ENCODE assay signal across 19 cellular contexts in the genomic region with DNA sequence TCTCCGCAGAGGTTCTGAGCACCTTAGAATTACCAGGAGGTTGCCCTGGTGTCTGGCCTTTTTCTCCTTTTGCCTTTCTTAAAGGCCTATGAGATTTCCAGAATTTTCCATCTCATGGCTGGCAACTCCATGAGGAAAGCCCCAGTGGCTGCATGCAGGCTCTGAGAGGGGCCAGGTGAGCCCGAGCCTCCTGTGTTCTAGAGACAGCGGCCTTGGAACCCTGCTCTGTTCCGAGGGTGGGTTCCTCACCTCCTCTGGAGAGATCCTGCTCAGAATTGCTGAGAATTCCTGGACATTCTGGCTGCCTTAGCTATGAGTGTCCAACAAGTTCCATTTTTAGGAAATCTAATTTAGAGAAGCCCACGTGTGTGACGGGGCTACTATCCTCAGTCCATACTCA.
"Had no signal": no experiment of that assay in that cellular context is flagged by ENCODE, and none has a peak within 500 bp of the region (broad histone marks: within the 10 kb centered on the region; RNA-seq: fewer than 3 reads in every experiment).

No MANE protein-coding gene starts in this region.

- H3K4me3 Mint-ChIP-seq: activated B cell treated with CpG ODN at 0.5 μM for 24 hours; activated CD8-positive, alpha-beta T cell treated with anti-CD3 and anti-CD28 coated beads, Interleukin-2, amount 10 ng/mL, durations not matched to agents 7 days and 5 days; activated T-cell treated with anti-CD3 and anti-CD28 coated beads, Interleukin-2, amount 50 U/mL, for 4 hours; nephron; stimulated activated naive CD8-positive, alpha-beta T cell treated with anti-CD3 and anti-CD28 coated beads, Interleukin-15, Interleukin-2, amounts not matched to agents 100 ng/mL and 50 ng/mL, for 24 hours; T-helper 2 cell treated with Interferon-gamma antibody and Interleukin-4, amounts not matched to agents 5 μg/mL and 100 μg/mL, for 36 hours had no signal

- H2AFZ ChIP-seq: hepatocyte had no signal

- H3K4me3 ChIP-seq: adrenal gland, hepatocyte, lower lobe of right lung, prostate gland, right atrium auricular region, upper lobe of left lung had no signal

- H3K4me2 ChIP-seq: hepatocyte, SK-N-SH had no signal

- H3K27me3 ChIP-seq: adrenal gland, hepatocyte, right atrium auricular region, upper lobe of left lung had no signal

- H3K4me1 ChIP-seq: prostate gland, right atrium auricular region had no signal

- H3K27me3 Mint-ChIP-seq: stimulated activated naive CD8-positive, alpha-beta T cell treated with anti-CD3 and anti-CD28 coated beads, Interleukin-15, Interleukin-2, amounts not matched to agents 100 ng/mL and 50 ng/mL, for 24 hours had no signal

- H3K9me3 ChIP-seq: adrenal gland, lower lobe of right lung, prostate gland, right atrium auricular region, SK-N-SH, upper lobe of left lung had no signal

- H3K9me3 Mint-ChIP-seq: activated B cell treated with CpG ODN at 0.5 μM for 24 hours; activated naive CD4-positive, alpha-beta T cell treated with anti-CD3 and anti-CD28 coated beads, Interleukin-2, amount 50 U/mL, for 72 hours; activated T-cell treated with anti-CD3 and anti-CD28 coated beads, Interleukin-2, amount 50 U/mL, for 4 hours; nephron; stimulated activated naive CD8-positive, alpha-beta T cell treated with anti-CD3 and anti-CD28 coated beads, Interleukin-15, Interleukin-2, amounts not matched to agents 100 ng/mL and 50 ng/mL, for 24 hours; T-helper 2 cell treated with Interferon-gamma antibody and Interleukin-4, amounts not matched to agents 5 μg/mL and 100 μg/mL, for 36 hours had no signal

- ATAC-seq: activated CD8-positive, alpha-beta T cell treated with anti-CD3 and anti-CD28 coated beads, Interleukin-2, amount 10 ng/mL, durations not matched to agents 7 days and 5 days; activated naive CD4-positive, alpha-beta T cell treated with anti-CD3 and anti-CD28 coated beads, Interleukin-2, amount 50 U/mL, for 72 hours; activated T-cell treated with anti-CD3 and anti-CD28 coated beads, Interleukin-2, amount 50 U/mL, for 4 hours had no signal

- H3K4me1 Mint-ChIP-seq: nephron had no signal

- H3K36me3 Mint-ChIP-seq: activated naive CD4-positive, alpha-beta T cell treated with anti-CD3 and anti-CD28 coated beads, Interleukin-2, amount 50 U/mL, for 72 hours had no signal

- H3K27ac ChIP-seq: hepatocyte, lower lobe of right lung, prostate gland had no signal

- H3K9ac ChIP-seq: SK-N-SH had no signal

- H3K79me2 ChIP-seq: hepatocyte had no signal

- H3K36me3 ChIP-seq: adrenal gland, lower lobe of right lung, prostate gland, right atrium auricular region, upper lobe of left lung had no signal

- H3K27ac Mint-ChIP-seq: activated B cell treated with CpG ODN at 0.5 μM for 24 hours; activated CD8-positive, alpha-beta T cell treated with anti-CD3 and anti-CD28 coated beads, Interleukin-2, amount 10 ng/mL, durations not matched to agents 7 days and 5 days; activated naive CD4-positive, alpha-beta T cell treated with anti-CD3 and anti-CD28 coated beads, Interleukin-2, amount 50 U/mL, for 72 hours; nephron; stimulated activated naive CD8-positive, alpha-beta T cell treated with anti-CD3 and anti-CD28 coated beads, Interleukin-15, Interleukin-2, amounts not matched to agents 100 ng/mL and 50 ng/mL, for 24 hours; T-helper 2 cell treated with Interferon-gamma antibody and Interleukin-4, amounts not matched to agents 5 μg/mL and 100 μg/mL, for 36 hours had no signal

- DNase-seq: activated B cell treated with CpG ODN at 0.5 μM for 24 hours; activated CD4-positive, alpha-beta T cell treated with anti-CD3 and anti-CD28 coated beads for 4 hours; activated CD8-positive, alpha-beta T cell treated with anti-CD3 and anti-CD28 coated beads, Interleukin-2, amount 10 ng/mL, durations not matched to agents 7 days and 5 days; activated gamma-delta T cell; activated T-cell treated with anti-CD3 and anti-CD28 coated beads, Interleukin-2, amount 50 U/mL, for 4 hours; dermis blood vessel endothelial cell; SK-N-SH; stimulated activated CD4-positive, alpha-beta T cell treated with anti-CD3 and anti-CD28 coated beads, Interleukin-15, amount 100 ng/mL, for 24 hours; stimulated activated CD4-positive, alpha-beta T cell treated with anti-CD3 and anti-CD28 coated beads, Interleukin-2, amount 100 ng/mL, for 48 hours had no signal
